Comparison of ENCODE assay signal across 9 cellular contexts in genomic region chr16:30371248-30371816, GRCh38. TPM values are rescaled to one million over a fixed set of nuclear protein-coding genes. Genes with fewer than 3 reads are reported as not detected.
A peak's percentile ranks its signal among the peaks of the same experiment; 100 is the strongest.
DNase-seq lines count a peak whose midpoint lies in the region; ATAC-seq and TF ChIP-seq lines count a peak whose summit lies in the region.
"Had no signal": no experiment of that assay in that cellular context is flagged by ENCODE, and none has a peak within 500 bp of the region (broad histone marks: within the 10 kb centered on the region; RNA-seq: fewer than 3 reads in every experiment).

No MANE protein-coding gene starts in this region.

- H3K27ac ChIP-seq in hepatocyte (peak overlapping the region; percentile 84), spleen (peak overlapping the region; percentile 82 to 96 (median 94))

- ATAC-seq in activated B cell treated with CpG ODN at 0.5 μM for 24 hours (ENCODE audit: low read depth), result no peak

- H3K4me3 Mint-ChIP-seq in activated B cell treated with CpG ODN at 0.5 μM for 24 hours, result peak overlapping the region; percentile 82

- no peaks in the 10 kb centered on the region for H3K27me3 Mint-ChIP-seq in activated B cell treated with CpG ODN at 0.5 μM for 24 hours

- peak; percentile 66 for TF ChIP-seq POLR2A in GM19193 (IDR thresholded peaks at IDR 0.05; ENCODE audit: extremely low read depth, insufficient read depth, insufficient read length)
- peak in 1 of 3 donors; percentile 12 for TF ChIP-seq POLR2A in spleen (IDR thresholded peaks at IDR 0.05)

- CTCF ChIA-PET in activated B cell treated with CpG ODN at 0.5 μM for 24 hours (lab: Charles Lee), result interaction anchor here (0.8 to 2.2 kb wide), 10 partner anchors 11 to 288 kb away, joined by 3 to 18 read pairs (median 6); partner anchors contain the start of genes CD2BP2, DCTPP1, SEPTIN1 and TBX6

- no peaks in the 10 kb centered on the region for H3K9me2 ChIP-seq in hepatocyte (replicated peaks; ENCODE audit: insufficient read depth)

- no peaks in the 10 kb centered on the region for H3K9me3 ChIP-seq in hepatocyte (ENCODE audit: low read depth)
- H3K9me3 ChIP-seq in spleen, result no peaks in the 10 kb centered on the region

- peak overlapping the region; percentile 86 for H3K27ac Mint-ChIP-seq in activated B cell treated with CpG ODN at 0.5 μM for 24 hours

- H3K4me1 ChIP-seq in hepatocyte (ENCODE audit: insufficient read depth), result peaks cover 12% of the 10 kb centered on the region
- H3K4me1 ChIP-seq in spleen, result peaks cover 15 to 50% (median 39%) of the 10 kb centered on the region in 6 donors

- H3K79me2 ChIP-seq in hepatocyte, result peaks cover 36% of the 10 kb centered on the region

- H4K20me1 ChIP-seq in hepatocyte (ENCODE audit: insufficient read depth, poor library complexity, severe bottlenecking), result peaks cover 34% of the 10 kb centered on the region

- no peak for DNase-seq in activated B cell treated with CpG ODN at 0.5 μM for 24 hours
- no peak for DNase-seq in hepatocyte (ENCODE audit: low spot score)
- DNase-seq in spleen, result no peak
- DNase-seq in midbrain (lab: John Stamatoyannopoulos, UW), result no peak
- DNase-seq in effector CD8-positive, alpha-beta T cell (lab: John Stamatoyannopoulos, UW), result no peak
- DNase-seq in NCI-H524 (lab: John Stamatoyannopoulos, UW), result no peak
- no peak for DNase-seq in activated CD4-positive, alpha-beta T cell treated with anti-CD3 and anti-CD28 coated beads, Interleukin-2, amount 50 U/mL, for 48 hours

- H3K36me3 ChIP-seq in hepatocyte (replicated peaks; ENCODE audit: insufficient read depth, low read depth), result no peaks in the 10 kb centered on the region
- peaks cover 0 to 12% (median 0%) of the 10 kb centered on the region in 6 donors for H3K36me3 ChIP-seq in spleen

- H3K4me3 ChIP-seq in hepatocyte, result no peak overlapping the region
- peak overlapping the region; percentile 23 to 83 (median 40) for H3K4me3 ChIP-seq in spleen

- H3K27me3 ChIP-seq in hepatocyte, result no peaks in the 10 kb centered on the region
- no peaks in the 10 kb centered on the region for H3K27me3 ChIP-seq in spleen (replicated peaks in 1 of 7)

- H3K4me1 Mint-ChIP-seq in activated B cell treated with CpG ODN at 0.5 μM for 24 hours, result peaks cover 49% of the 10 kb centered on the region

- peaks cover 10% of the 10 kb centered on the region for H3K36me3 Mint-ChIP-seq in activated B cell treated with CpG ODN at 0.5 μM for 24 hours (ENCODE audit: low read depth)

- POLR2A ChIA-PET in activated B cell treated with CpG ODN at 0.5 μM for 24 hours (lab: Charles Lee), result interaction anchor here (0.5 to 3.9 kb wide), 25 partner anchors 7 to 555 kb away, joined by 3 to 39 read pairs (median 6); partner anchors contain the start of genes ALDOA, CD2BP2, CORO1A and DCTPP1

- H3K4me2 ChIP-seq in hepatocyte, result peak overlapping the region; percentile 65

- WGBS in hepatocyte (ENCODE audit: low lambda C conversion rate, missing lambda C conversion rate), result 34% methylated on average over 11 of the region's 11 CpGs
- 21 to 31% (median 22%) methylated on average over 8 to 11 of the region's 11 CpGs for WGBS in spleen, 5 donors

- H3K9me3 Mint-ChIP-seq in activated B cell treated with CpG ODN at 0.5 μM for 24 hours, result no peaks in the 10 kb centered on the region

- intact Hi-C loops in activated B cell treated with CpG ODN at 0.5 μM for 24 hours (cut with micrococcal nuclease), result loop anchor here (2.0 to 10.0 kb wide), 4 partner anchors 155 to 777 kb away; partner anchors contain the start of genes SRCAP and ZNF768
- intact Hi-C loops in spleen (cut with DNase I; ENCODE audit: low total_unique reads), result no loop called here

- TF ChIP-seq CTCF in activated B cell treated with CpG ODN at 0.5 μM for 24 hours (IDR thresholded peaks at IDR 0.05) (no peak), hepatocyte (IDR thresholded peaks at IDR 0.05; ENCODE audit: poor library complexity) (no peak), spleen (IDR thresholded peaks at IDR 0.05 in 8 of 11, conservative IDR thresholded peaks at IDR 0.05 in 3 of 11) (peak in 1 of 11 experiments; percentile 13)

- H2AFZ ChIP-seq in hepatocyte, result peak overlapping the region; percentile 1

RNA-seq across cellular contexts. Expression of gene TBC1D10B, which starts 1.0 kb away (rescaled TPM):
- total RNA-seq in activated B cell treated with CpG ODN at 0.5 μM for 24 hours (46.3 and 50.2 TPM in 2 replicates), hepatocyte (21.4 and 29.3 TPM in 2 replicates), spleen (10 to 100 TPM; 32.5 to 50.4 (median 45.8) TPM)
- polyA plus RNA-seq in hepatocyte (33.3 and 37.9 TPM in 2 replicates), spleen (10 to 100 TPM; 17.3 to 33.3 (median 22.5) TPM)

RNA-seq across cellular contexts. Expression of gene MYL11, which starts 3.3 kb away (rescaled TPM):
- total RNA-seq in activated B cell treated with CpG ODN at 0.5 μM for 24 hours (not detected in 2 replicates), hepatocyte (4.0 TPM in 1 of 2 replicates, not detected in the other), spleen (1 to 10 TPM in 1 of 7 donors, not detected in 6; 1.4 TPM)
- polyA plus RNA-seq in hepatocyte (2.2 and 5.3 TPM in 2 replicates), spleen (1 to 10 TPM; 2.7 to 4.3 (median 2.8) TPM)
- total RNA-seq: glomerular endothelial cell had no signal

RNA-seq across cellular contexts. Expression of gene SEPTIN1, which starts 11.0 kb away (rescaled TPM):
- total RNA-seq in activated B cell treated with CpG ODN at 0.5 μM for 24 hours, result 192 and 199 TPM in 2 replicates
- not detected in 2 replicates for total RNA-seq in hepatocyte
- polyA plus RNA-seq in hepatocyte, result 1.5 and 2.3 TPM in 2 replicates
- total RNA-seq in spleen, result 100 to 1,000 TPM in 1 of 7 donors, 10 to 100 TPM in 6; 38.5 to 105 (median 72.4) TPM
- polyA plus RNA-seq in spleen, result 100 to 1,000 TPM; 154 to 199 (median 179) TPM

RNA-seq across cellular contexts. Expression of gene CD2BP2, which starts 16.2 kb away (rescaled TPM):
- total RNA-seq in activated B cell treated with CpG ODN at 0.5 μM for 24 hours (87.8 and 88.0 TPM in 2 replicates), hepatocyte (44.2 and 45.1 TPM in 2 replicates), spleen (10 to 100 TPM; 33.9 to 60.0 (median 55.8) TPM)
- polyA plus RNA-seq in hepatocyte (37.6 and 41.0 TPM in 2 replicates), spleen (10 to 100 TPM; 27.8 to 42.9 (median 42.9) TPM)

RNA-seq across cellular contexts. Expression of gene ZNF48, which starts 23.9 kb away (rescaled TPM):
- 11.7 and 13.0 TPM in 2 replicates for total RNA-seq in activated B cell treated with CpG ODN at 0.5 μM for 24 hours
- total RNA-seq in hepatocyte, result 7.7 and 8.0 TPM in 2 replicates
- 6.1 and 7.1 TPM in 2 replicates for polyA plus RNA-seq in hepatocyte
- 10 to 100 TPM in 3 of 7 donors, 1 to 10 TPM in 4; 7.1 to 10.4 (median 9.5) TPM for total RNA-seq in spleen
- polyA plus RNA-seq in spleen, result 1 to 10 TPM; 2.7 to 5.7 (median 3.5) TPM

Comparison
In these comparisons a context has a peak if more than half of its experiments do, and no peak if none do; other contexts are left out.
1. RNA of gene SEPTIN1, which starts 11.0 kb away (total RNA-seq): 192 to 199 TPM in activated B cell treated with CpG ODN at 0.5 μM for 24 hours and 38.5 to 105 TPM in spleen; not detected in hepatocyte; every median in the first group is over 10 times any median in the second.